23 cellular contexts compared by ENCODE assay signal in the genomic region with DNA sequence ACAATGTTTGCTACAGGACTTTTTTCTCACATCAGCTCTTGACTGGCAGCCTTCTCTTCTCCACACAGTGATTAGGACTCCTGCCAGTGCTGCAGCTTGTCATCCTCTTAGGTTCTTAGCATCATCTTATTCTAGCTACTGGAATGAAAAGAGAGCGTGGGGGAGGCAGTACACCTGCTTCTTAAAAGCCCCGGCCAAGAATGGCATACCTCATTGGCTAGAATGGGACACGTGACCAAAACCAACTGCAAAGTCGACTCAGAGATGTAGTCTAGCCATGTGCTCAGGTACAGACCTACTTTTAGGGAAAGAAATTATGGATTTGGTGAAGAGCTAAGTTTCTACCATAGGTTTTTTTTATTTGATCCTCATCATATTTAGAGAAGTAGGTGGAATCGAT. TPM values are rescaled to one million over a fixed set of nuclear protein-coding genes. Genes with fewer than 3 reads are reported as not detected.
DNase-seq lines count a peak whose midpoint lies in the region; ATAC-seq and TF ChIP-seq lines count a peak whose summit lies in the region.
"Had no signal": no experiment of that assay in that cellular context is flagged by ENCODE, and none has a peak within 500 bp of the region (broad histone marks: within the 10 kb centered on the region; RNA-seq: fewer than 3 reads in every experiment).

No MANE protein-coding gene starts in this region.

- no peaks in the 10 kb centered on the region for H3K36me3 ChIP-seq in lower lobe of right lung
- no peaks in the 10 kb centered on the region for H3K36me3 ChIP-seq in testis (ENCODE audit: low read depth, missing control alignments)
- no peaks in the 10 kb centered on the region for H3K36me3 ChIP-seq in H7 (replicated peaks; ENCODE audit: control insufficient read depth, insufficient read depth, low read length)
- H3K36me3 ChIP-seq: BLaER1 had no signal

- H3K9me3 Mint-ChIP-seq in WTC11, result no peaks in the 10 kb centered on the region
- H3K9me3 Mint-ChIP-seq: activated CD4-positive, alpha-beta memory T cell treated with anti-CD3 and anti-CD28 coated beads, Interleukin-2, amount 10 ng/mL, durations not matched to agents 7 days and 5 days; activated naive CD4-positive, alpha-beta T cell treated with anti-CD3 and anti-CD28 coated beads, Interleukin-2, amount 10 ng/mL, durations not matched to agents 7 days and 5 days; dendritic cell treated with granulocyte-macrophage colony-stimulating factor and Interleukin-4, amounts not matched to agents 40 ng/mL and 50 ng/mL, for 4 days; T-cell had no signal

- WGBS in testis, 2 donors, result 68 to 78% methylated on average over 5 of the region's 5 CpGs

- no peak for TF ChIP-seq POLR2A in testis (IDR thresholded peaks at IDR 0.05)

- no peak overlapping the region for H3K4me3 Mint-ChIP-seq in WTC11
- H3K4me3 Mint-ChIP-seq: activated CD4-positive, alpha-beta memory T cell treated with anti-CD3 and anti-CD28 coated beads, Interleukin-2, amount 10 ng/mL, durations not matched to agents 7 days and 5 days; activated naive CD4-positive, alpha-beta T cell treated with anti-CD3 and anti-CD28 coated beads, Interleukin-2, amount 10 ng/mL, durations not matched to agents 7 days and 5 days; T-cell had no signal

- peak overlapping the region; percentile 15 for H3K27ac ChIP-seq in lower lobe of right lung
- H3K27ac ChIP-seq in testis, result no peak overlapping the region
- H3K27ac ChIP-seq: BLaER1, parathyroid adenoma had no signal

- ATAC-seq in WTC11 (no peak), lower lobe of right lung (no peak), GM21528 (IDR thresholded peaks at IDR 0.05; ENCODE audit: low FRiP score, unreplicated experiment) (no peak)
- ATAC-seq: T-cell had no signal

- H3K27me3 ChIP-seq in lower lobe of right lung (ENCODE audit: low read depth), result no peaks in the 10 kb centered on the region
- H3K27me3 ChIP-seq in testis, result no peaks in the 10 kb centered on the region
- no peaks in the 10 kb centered on the region for H3K27me3 ChIP-seq in H7 (ENCODE audit: control insufficient read depth, insufficient read depth, low read length)
- H3K27me3 ChIP-seq: BLaER1 had no signal

- POLR2A ChIA-PET in WTC11 (lab: Charles Lee), result no interaction called here

- intact Hi-C loops in lower lobe of right lung (cut with DNase I) (no loop called here), testis (cut with DNase I; ENCODE audit: low total_unique reads) (no loop called here)

- H3K4me1 Mint-ChIP-seq in WTC11, result peaks cover 18% of the 10 kb centered on the region
- H3K4me1 Mint-ChIP-seq: activated CD4-positive, alpha-beta memory T cell treated with anti-CD3 and anti-CD28 coated beads, Interleukin-2, amount 10 ng/mL, durations not matched to agents 7 days and 5 days had no signal

- no peak overlapping the region for H3K27ac Mint-ChIP-seq in WTC11
- H3K27ac Mint-ChIP-seq: activated CD4-positive, alpha-beta memory T cell treated with anti-CD3 and anti-CD28 coated beads, Interleukin-2, amount 10 ng/mL, durations not matched to agents 7 days and 5 days; activated naive CD4-positive, alpha-beta T cell treated with anti-CD3 and anti-CD28 coated beads, Interleukin-2, amount 10 ng/mL, durations not matched to agents 7 days and 5 days; dendritic cell treated with granulocyte-macrophage colony-stimulating factor and Interleukin-4, amounts not matched to agents 40 ng/mL and 50 ng/mL, for 4 days; T-cell had no signal

- no peaks in the 10 kb centered on the region for H3K27me3 Mint-ChIP-seq in WTC11 (ENCODE audit: low read depth)
- H3K27me3 Mint-ChIP-seq: activated naive CD4-positive, alpha-beta T cell treated with anti-CD3 and anti-CD28 coated beads, Interleukin-2, amount 10 ng/mL, durations not matched to agents 7 days and 5 days had no signal

- H3K36me3 Mint-ChIP-seq in WTC11, result no peaks in the 10 kb centered on the region
- H3K36me3 Mint-ChIP-seq: activated naive CD4-positive, alpha-beta T cell treated with anti-CD3 and anti-CD28 coated beads, Interleukin-2, amount 10 ng/mL, durations not matched to agents 7 days and 5 days; T-cell had no signal

- H3K9me3 ChIP-seq in lower lobe of right lung, result no peaks in the 10 kb centered on the region
- H3K9me3 ChIP-seq in testis, result no peaks in the 10 kb centered on the region
- H3K9me3 ChIP-seq: BLaER1 had no signal

- H3K4me1 ChIP-seq in lower lobe of right lung, result peaks cover 37% of the 10 kb centered on the region
- no peaks in the 10 kb centered on the region for H3K4me1 ChIP-seq in testis
- H3K4me1 ChIP-seq: parathyroid adenoma had no signal

- no peak for TF ChIP-seq CTCF in WTC11 (IDR thresholded peaks at IDR 0.05)
- TF ChIP-seq CTCF in lower lobe of right lung (IDR thresholded peaks at IDR 0.05), result no peak
- TF ChIP-seq CTCF in testis (IDR thresholded peaks at IDR 0.05), result no peak

- H3K4me3 ChIP-seq in lower lobe of right lung (no peak overlapping the region), testis (no peak overlapping the region), H7 (ENCODE audit: insufficient read depth, low read depth, low read length) (no peak overlapping the region)
- H3K4me3 ChIP-seq: BLaER1, skin epidermis had no signal

- CTCF ChIA-PET in WTC11 (lab: Charles Lee), result no interaction called here

- DNase-seq in NCI-H82 (lab: John Stamatoyannopoulos, UW) (peak; percentile 18), NCI-H82 treated with DMSO at 0.1 percent for 48 hours (lab: John Stamatoyannopoulos, UW; ENCODE audit: unreplicated experiment) (no peak), WTC11 (ENCODE audit: low spot score) (no peak), lower lobe of right lung (no peak), testis (peak; percentile 43), H7 (no peak), DMS 273 treated with DMSO at 0.1 percent for 48 hours (lab: John Stamatoyannopoulos, UW) (no peak)
- DNase-seq: 8988T; activated CD4-positive, alpha-beta memory T cell treated with anti-CD3 and anti-CD28 coated beads, Interleukin-2, amount 10 ng/mL, durations not matched to agents 7 days and 5 days; activated naive CD4-positive, alpha-beta T cell treated with anti-CD3 and anti-CD28 coated beads, Interleukin-2, amount 10 ng/mL, durations not matched to agents 7 days and 5 days; activated T-cell treated with anti-CD3 and anti-CD28 coated beads, Interleukin-2, amount 50 U/mL, for 1 hour; foreskin fibroblast; NCI-H1417; NCI-H2171; stimulated activated CD4-positive, alpha-beta T cell treated with anti-CD3 and anti-CD28 coated beads, Interleukin-4, amount 100 ng/mL, for 24 hours; substantia nigra; T-cell had no signal

TF ChIP-seq in WTC11, 78 proteins besides CTCF, POLR2A, EP300 and RAD21:
- peak; percentile 26; the same call in 1 of the 2 replicates for TF ChIP-seq USF1 (CRISPR knock-in tag; IDR thresholded peaks at IDR 0.05)
- peak; percentile 70 for TF ChIP-seq USF2 (CRISPR knock-in tag; IDR thresholded peaks at IDR 0.05)
- no peak for TF ChIP-seq ZMAT4 (CRISPR knock-in tag; IDR thresholded peaks at IDR 0.05)

RNA-seq across cellular contexts. Expression of gene RARB, which starts 44.1 kb away (rescaled TPM):
- total RNA-seq in WTC11 (2021), result 0.14 TPM in 1 of 3 replicates, not detected in the others
- 5.6 TPM for total RNA-seq in lower lobe of right lung
- under 1 TPM; 0.63 to 0.99 TPM for total RNA-seq in testis
- polyA plus RNA-seq in testis (ENCODE audit: insufficient read depth, low read depth, low replicate concordance), result 1.5 TPM
- total RNA-seq in H7 (2014; rRNA removed; shearing (Covaris generic)), result 0.78 and 2.0 TPM in 2 replicates
- total RNA-seq: activated CD4-positive, alpha-beta memory T cell treated with anti-CD3 and anti-CD28 coated beads, Interleukin-2, amount 10 ng/mL, durations not matched to agents 7 days and 5 days; G401; T-cell had no signal

Comparison
In these comparisons a context has a peak if more than half of its experiments do, and no peak if none do; other contexts are left out.
1. DNase-seq: peak in NCI-H82 (single experiment) and testis (single experiment); none in NCI-H82 treated with DMSO at 0.1 percent for 48 hours (single experiment), WTC11 (single experiment), lower lobe of right lung (single experiment), H7 (single experiment) and DMS 273 treated with DMSO at 0.1 percent for 48 hours (single experiment).